ENCODE assay signal across 13 cellular contexts in genomic region chr1:16226495-16227179, GRCh38. TPM values are rescaled to one million over a fixed set of nuclear protein-coding genes. Genes with fewer than 3 reads are reported as not detected.
DNase-seq lines count a peak whose midpoint lies in the region; ATAC-seq and TF ChIP-seq lines count a peak whose summit lies in the region.
"Had no signal": no experiment of that assay in that cellular context is flagged by ENCODE, and none has a peak within 500 bp of the region (broad histone marks: within the 10 kb centered on the region; RNA-seq: fewer than 3 reads in every experiment).

No MANE protein-coding gene starts in this region.

- ATAC-seq in left ventricle myocardium superior (peak; percentile 91), omental fat pad (ENCODE audit: low FRiP score) (peak; percentile 48), HG03457 (IDR thresholded peaks at IDR 0.05; ENCODE audit: unreplicated experiment) (no peak)

- peak overlapping the region; percentile 28 for H3K4me3 ChIP-seq in astrocyte of the cerebellum (ENCODE audit: low read depth, low read length)
- H3K4me3 ChIP-seq: BLaER1, PC-9 had no signal

- TF ChIP-seq CTCF in astrocyte of the cerebellum (IDR thresholded peaks at IDR 0.05; ENCODE audit: low read depth, low read length, missing control alignments) (no peak), omental fat pad (IDR thresholded peaks at IDR 0.05) (no peak)

- in situ Hi-C loops in astrocyte of the cerebellum (cut with HindIII; ENCODE audit: low sequenced_read_pairs), result no loop called here

- intact Hi-C loops in left ventricle myocardium superior (cut with micrococcal nuclease), result no loop called here

- peak; percentile 67 for DNase-seq in COLO668 (lab: John Stamatoyannopoulos, UW; ENCODE audit: unreplicated experiment)
- DNase-seq in astrocyte of the cerebellum (ENCODE audit: low read depth), result no peak
- peak; percentile 84 for DNase-seq in left ventricle myocardium superior
- DNase-seq in omental fat pad (ENCODE audit: low spot score), result no peak
- no peak for DNase-seq in D341Med (ENCODE audit: low spot score)
- no peak for DNase-seq in stimulated activated CD4-positive, alpha-beta T cell treated with anti-CD3 and anti-CD28 coated beads, Interleukin-12 subunit alpha, Interleukin-12 subunit beta, amount 100 ng/mL, for 4 hours
- no peak for DNase-seq in NCI-H2227 treated with DMSO at 0.1 percent for 48 hours (lab: John Stamatoyannopoulos, UW)
- DNase-seq: activated CD4-positive, CD25-positive, alpha-beta regulatory T cell treated with anti-CD3 and anti-CD28 coated beads, Interleukin-2, amount 50 U/mL, for 72 hours; HFFc6; Kasumi-1; PC-9 had no signal

RNA-seq across cellular contexts. Expression of gene CPLANE2, which starts 10.3 kb away (rescaled TPM):
- total RNA-seq in left ventricle myocardium superior (9.7 TPM), omental fat pad (10 to 100 TPM in 1 of 4 donors, 1 to 10 TPM in 3; 2.0 to 13.3 (median 4.7) TPM)

RNA-seq across cellular contexts. Expression of gene ARHGEF19, which starts 14.2 kb away (rescaled TPM):
- total RNA-seq in left ventricle myocardium superior, result 2.0 TPM
- 10 to 100 TPM in 1 of 4 donors, 1 to 10 TPM in 3; 2.6 to 10.6 (median 3.9) TPM for total RNA-seq in omental fat pad

Comparison
In these comparisons a context has a peak if more than half of its experiments do, and no peak if none do; other contexts are left out.
1. DNase-seq: peak in COLO668 (single experiment) and left ventricle myocardium superior (single experiment); none in astrocyte of the cerebellum (single experiment), omental fat pad (single experiment), D341Med (single experiment), stimulated activated CD4-positive, alpha-beta T cell treated with anti-CD3 and anti-CD28 coated beads, Interleukin-12 subunit alpha, Interleukin-12 subunit beta, amount 100 ng/mL, for 4 hours (single experiment) and NCI-H2227 treated with DMSO at 0.1 percent for 48 hours (single experiment).